8 cellular contexts compared by ENCODE assay signal in the genomic region with DNA sequence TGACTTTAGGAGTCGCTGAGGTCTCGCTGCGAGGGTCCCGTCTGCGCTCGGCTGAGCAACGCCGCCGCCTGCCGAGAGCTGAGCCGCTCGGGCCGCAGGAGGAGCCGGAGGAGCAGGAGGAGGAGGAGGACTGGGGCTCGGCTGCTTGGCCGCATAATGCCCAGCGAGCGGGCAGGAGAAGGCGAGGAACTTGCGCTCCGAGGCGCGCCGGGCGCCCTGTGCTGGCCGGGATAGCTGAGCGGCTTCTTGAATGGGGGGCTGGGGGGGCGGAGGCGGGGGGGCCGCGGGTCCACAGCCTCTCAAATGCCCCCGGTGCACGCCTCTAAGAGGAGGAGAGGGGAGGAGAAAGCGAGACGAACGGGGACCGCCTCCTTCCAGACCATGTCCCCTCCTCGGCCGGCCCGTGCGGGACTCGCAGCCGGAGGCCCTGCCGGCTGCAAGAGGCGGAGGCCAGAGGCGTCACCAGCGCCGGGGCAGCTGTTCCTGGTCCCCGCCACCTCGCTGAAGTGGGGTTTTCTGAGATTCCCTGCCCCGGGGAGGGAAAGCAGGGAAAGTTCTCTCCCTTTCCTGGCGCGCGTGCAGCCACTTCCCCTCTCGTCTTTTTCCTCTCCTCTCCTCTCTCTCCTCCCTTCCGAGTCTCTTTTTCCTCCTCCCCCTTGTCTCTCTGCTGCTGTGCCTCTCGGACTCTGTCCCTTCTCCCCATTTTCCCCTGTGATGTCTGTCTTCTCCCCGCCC. TPM values are rescaled to one million over a fixed set of nuclear protein-coding genes. Genes with fewer than 3 reads are reported as not detected.
DNase-seq lines count a peak whose midpoint lies in the region; ATAC-seq, FAIRE-seq and TF ChIP-seq lines count a peak whose summit lies in the region.

A gene with protein sequence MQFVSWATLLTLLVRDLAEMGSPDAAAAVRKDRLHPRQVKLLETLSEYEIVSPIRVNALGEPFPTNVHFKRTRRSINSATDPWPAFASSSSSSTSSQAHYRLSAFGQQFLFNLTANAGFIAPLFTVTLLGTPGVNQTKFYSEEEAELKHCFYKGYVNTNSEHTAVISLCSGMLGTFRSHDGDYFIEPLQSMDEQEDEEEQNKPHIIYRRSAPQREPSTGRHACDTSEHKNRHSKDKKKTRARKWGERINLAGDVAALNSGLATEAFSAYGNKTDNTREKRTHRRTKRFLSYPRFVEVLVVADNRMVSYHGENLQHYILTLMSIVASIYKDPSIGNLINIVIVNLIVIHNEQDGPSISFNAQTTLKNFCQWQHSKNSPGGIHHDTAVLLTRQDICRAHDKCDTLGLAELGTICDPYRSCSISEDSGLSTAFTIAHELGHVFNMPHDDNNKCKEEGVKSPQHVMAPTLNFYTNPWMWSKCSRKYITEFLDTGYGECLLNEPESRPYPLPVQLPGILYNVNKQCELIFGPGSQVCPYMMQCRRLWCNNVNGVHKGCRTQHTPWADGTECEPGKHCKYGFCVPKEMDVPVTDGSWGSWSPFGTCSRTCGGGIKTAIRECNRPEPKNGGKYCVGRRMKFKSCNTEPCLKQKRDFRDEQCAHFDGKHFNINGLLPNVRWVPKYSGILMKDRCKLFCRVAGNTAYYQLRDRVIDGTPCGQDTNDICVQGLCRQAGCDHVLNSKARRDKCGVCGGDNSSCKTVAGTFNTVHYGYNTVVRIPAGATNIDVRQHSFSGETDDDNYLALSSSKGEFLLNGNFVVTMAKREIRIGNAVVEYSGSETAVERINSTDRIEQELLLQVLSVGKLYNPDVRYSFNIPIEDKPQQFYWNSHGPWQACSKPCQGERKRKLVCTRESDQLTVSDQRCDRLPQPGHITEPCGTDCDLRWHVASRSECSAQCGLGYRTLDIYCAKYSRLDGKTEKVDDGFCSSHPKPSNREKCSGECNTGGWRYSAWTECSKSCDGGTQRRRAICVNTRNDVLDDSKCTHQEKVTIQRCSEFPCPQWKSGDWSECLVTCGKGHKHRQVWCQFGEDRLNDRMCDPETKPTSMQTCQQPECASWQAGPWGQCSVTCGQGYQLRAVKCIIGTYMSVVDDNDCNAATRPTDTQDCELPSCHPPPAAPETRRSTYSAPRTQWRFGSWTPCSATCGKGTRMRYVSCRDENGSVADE (N-terminal part only) (minus strand): TSS at position 220 of the 735 bp plus-strand sequence. CDS start 343 bp downstream, outside the sequence.

- peak; percentile 87 for DNase-seq in amniotic epithelial cell (ENCODE audit: low read depth)
- DNase-seq in heart left ventricle = peak; percentile 87 to 91 (median 88)
- DNase-seq in pancreas = peak; percentile 52 to 84 (median 64)
- DNase-seq in NCI-H345 treated with DMSO at 0.1 percent for 48 hours (lab: John Stamatoyannopoulos, UW; ENCODE audit: unreplicated experiment) = no peak
- DNase-seq in stimulated activated CD4-positive, alpha-beta T cell treated with anti-CD3 and anti-CD28 coated beads, Interleukin-1b, Interleukin-23, amount 100 ng/mL, for 48 hours = no peak

- TF ChIP-seq POLR2A in heart left ventricle (IDR thresholded peaks at IDR 0.05) = peak; percentile 77 to 94

- H3K9me3 ChIP-seq in HEK293 (ENCODE audit: control insufficient read depth, insufficient read depth, low read depth, low read length) (no peaks in the 10 kb centered on the region), heart left ventricle (no peaks in the 10 kb centered on the region), pancreas (no peaks in the 10 kb centered on the region)

- peak; percentile 23 to 76 (median 62) for ATAC-seq in heart left ventricle
- peak; percentile 53 to 63 (median 58) for ATAC-seq in pancreas
- no peak for ATAC-seq in GM18868 (IDR thresholded peaks at IDR 0.05; ENCODE audit: unreplicated experiment)
- ATAC-seq in HG03175 (IDR thresholded peaks at IDR 0.05; ENCODE audit: unreplicated experiment) = no peak

- intact Hi-C loops in heart left ventricle (cut with DNase I) = loop anchor here (1.0 to 10.0 kb wide), 23 partner anchors 41 to 727 kb away; no protein-coding TSS in a partner anchor
- intact Hi-C loops in pancreas (cut with DNase I) = no loop called here

- H3K27me3 ChIP-seq in heart left ventricle (peaks cover 0 to 17% (median 0%) of the 10 kb centered on the region in 9 donors), pancreas (no peaks in the 10 kb centered on the region)

- TF ChIP-seq CTCF in HEK293 (tag by site-specific recombination; IDR thresholded peaks at IDR 0.05) (peak; percentile 36; the same call in 1 of the 2 replicates), heart left ventricle (IDR thresholded peaks at IDR 0.05) (peak in 2 of 12 donors; percentile 10 to 29), pancreas (IDR thresholded peaks at IDR 0.05) (no peak)

- H3K27ac ChIP-seq in HEK293 (ENCODE audit: extremely low read depth, low read depth, low read length) (peak within 1 kb of the TSS; percentile 56; the same call in 1 of the 2 replicates), heart left ventricle (peak within 1 kb of the TSS; percentile 89 to 98 (median 96)), pancreas (peak within 1 kb of the TSS; percentile 27 to 88 (median 80))

- no peaks in the 10 kb centered on the region for H3K36me3 ChIP-seq in HEK293 (ENCODE audit: control insufficient read depth in 2 of 2, insufficient read depth in 1 of 2, low read length in 2 of 2)
- H3K36me3 ChIP-seq in heart left ventricle = peaks cover 0 to 6% (median 0%) of the 10 kb centered on the region in 9 donors
- H3K36me3 ChIP-seq in pancreas = no peaks in the 10 kb centered on the region

- no peaks in the 10 kb centered on the region for H3K4me1 ChIP-seq in HEK293 (ENCODE audit: control insufficient read depth, insufficient read depth, low read length)
- peaks cover 3 to 53% (median 12%) of the 10 kb centered on the region in 12 donors for H3K4me1 ChIP-seq in heart left ventricle
- no peaks in the 10 kb centered on the region for H3K4me1 ChIP-seq in pancreas

- POLR2A ChIA-PET in HEK293 (lab: Yijun Ruan, JAX) = no interaction called here

- H3K4me3 ChIP-seq in HEK293 (ENCODE audit: low read depth, low read length) (peak within 1 kb of the TSS; percentile 55), heart left ventricle (peak within 1 kb of the TSS; percentile 60 to 86 (median 71)), pancreas (peak within 1 kb of the TSS; percentile 10 to 53 (median 42))

- no peak for FAIRE-seq in pancreas (lab: Jason Lieb, UNC)

- CTCF ChIA-PET in HEK293 (lab: Yijun Ruan, JAX) = interaction anchor here (0.8 kb wide), 1 partner anchor 448 kb away, joined by 4 read pairs; no protein-coding TSS in a partner anchor

- WGBS in heart left ventricle, 4 donors = 0 to 2% (median 1%) methylated on average over 35 to 58 of the region's 58 CpGs
- 0 to 1% methylated on average over 34 to 58 of the region's 58 CpGs for WGBS in pancreas, 2 donors

TF ChIP-seq in HEK293, 187 proteins besides CTCF, POLR2A, EP300 and RAD21 (continues in another document):
- TF ChIP-seq ZNF2 (tag by site-specific recombination; IDR thresholded peaks at IDR 0.05) = no peak
- TF ChIP-seq ZNF768 (tag by site-specific recombination; IDR thresholded peaks at IDR 0.05) = no peak; the same call in 1 of the 2 replicates
- TF ChIP-seq SCRT2 (tag by site-specific recombination; IDR thresholded peaks at IDR 0.05) = no peak
- no peak for TF ChIP-seq ZNF677 (tag by site-specific recombination; IDR thresholded peaks at IDR 0.05)
- 0 out of 2 replicates have a peak, but pooled peaks have one; percentile 39 for TF ChIP-seq GLI4 (tag by site-specific recombination; IDR thresholded peaks at IDR 0.05)
- TF ChIP-seq KLF1 (tag by site-specific recombination; IDR thresholded peaks at IDR 0.05) = no peak
- TF ChIP-seq ZNF600 (tag by site-specific recombination; IDR thresholded peaks at IDR 0.05) = peak; percentile 71
- peak; percentile 37; the same call in 1 of the 2 replicates for TF ChIP-seq GLIS2 (tag by site-specific recombination; IDR thresholded peaks at IDR 0.05)
- peak; percentile 68 for TF ChIP-seq FEZF1 (tag by site-specific recombination; IDR thresholded peaks at IDR 0.05)
- TF ChIP-seq, protein P1, sequence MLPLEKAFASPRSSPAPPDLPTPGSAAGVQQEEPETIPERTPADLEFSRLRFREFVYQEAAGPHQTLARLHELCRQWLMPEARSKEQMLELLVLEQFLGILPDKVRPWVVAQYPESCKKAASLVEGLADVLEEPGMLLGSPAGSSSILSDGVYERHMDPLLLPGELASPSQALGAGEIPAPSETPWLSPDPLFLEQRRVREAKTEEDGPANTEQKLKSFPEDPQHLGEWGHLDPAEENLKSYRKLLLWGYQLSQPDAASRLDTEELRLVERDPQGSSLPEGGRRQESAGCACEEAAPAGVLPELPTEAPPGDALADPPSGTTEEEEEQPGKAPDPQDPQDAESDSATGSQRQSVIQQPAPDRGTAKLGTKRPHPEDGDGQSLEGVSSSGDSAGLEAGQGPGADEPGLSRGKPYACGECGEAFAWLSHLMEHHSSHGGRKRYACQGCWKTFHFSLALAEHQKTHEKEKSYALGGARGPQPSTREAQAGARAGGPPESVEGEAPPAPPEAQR (tag by site-specific recombination; IDR thresholded peaks at IDR 0.05) = no peak
- TF ChIP-seq SCRT1 (tag by site-specific recombination; IDR thresholded peaks at IDR 0.05; ENCODE audit: borderline replicate concordance) = no peak
- TF ChIP-seq, protein P2, sequence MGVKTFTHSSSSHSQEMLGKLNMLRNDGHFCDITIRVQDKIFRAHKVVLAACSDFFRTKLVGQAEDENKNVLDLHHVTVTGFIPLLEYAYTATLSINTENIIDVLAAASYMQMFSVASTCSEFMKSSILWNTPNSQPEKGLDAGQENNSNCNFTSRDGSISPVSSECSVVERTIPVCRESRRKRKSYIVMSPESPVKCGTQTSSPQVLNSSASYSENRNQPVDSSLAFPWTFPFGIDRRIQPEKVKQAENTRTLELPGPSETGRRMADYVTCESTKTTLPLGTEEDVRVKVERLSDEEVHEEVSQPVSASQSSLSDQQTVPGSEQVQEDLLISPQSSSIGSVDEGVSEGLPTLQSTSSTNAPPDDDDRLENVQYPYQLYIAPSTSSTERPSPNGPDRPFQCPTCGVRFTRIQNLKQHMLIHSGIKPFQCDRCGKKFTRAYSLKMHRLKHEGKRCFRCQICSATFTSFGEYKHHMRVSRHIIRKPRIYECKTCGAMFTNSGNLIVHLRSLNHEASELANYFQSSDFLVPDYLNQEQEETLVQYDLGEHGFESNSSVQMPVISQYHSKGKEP (tag by site-specific recombination; IDR thresholded peaks at IDR 0.05) = no peak
- TF ChIP-seq ZNF184 (tag by site-specific recombination; IDR thresholded peaks at IDR 0.05) = no peak
- TF ChIP-seq ZBTB8A (tag by site-specific recombination; IDR thresholded peaks at IDR 0.05) = peak; percentile 11; the same call in 1 of the 2 replicates
- TF ChIP-seq PRDM1 (tag by site-specific recombination; IDR thresholded peaks at IDR 0.05) = peak; percentile 100
- TF ChIP-seq SP2 (tag by site-specific recombination; IDR thresholded peaks at IDR 0.05) = peak; percentile 81
- TF ChIP-seq OVOL3 (tag by site-specific recombination; IDR thresholded peaks at IDR 0.05) = no peak
- 0 out of 2 replicates have a peak, but pooled peaks have one; percentile 28 for TF ChIP-seq KLF9 (tag by site-specific recombination; IDR thresholded peaks at IDR 0.05; ENCODE audit: low read depth)

RNA-seq across cellular contexts. Expression of the gene that starts here (rescaled TPM):
- 10 to 100 TPM; 11.3 to 74.4 (median 18.8) TPM for total RNA-seq in heart left ventricle
- polyA plus RNA-seq in heart left ventricle = 10 to 100 TPM; 12.1 to 25.2 TPM
- 10 to 100 TPM; 11.4 to 18.4 (median 15.7) TPM for total RNA-seq in pancreas
- polyA plus RNA-seq in pancreas = 10 to 100 TPM; 19.2 to 34.7 TPM

Comparison
In these comparisons a context has a peak if more than half of its experiments do, and no peak if none do; other contexts are left out.
1. DNase-seq: peak in amniotic epithelial cell (single experiment), heart left ventricle (5 of 5) and pancreas (6 of 6); none in NCI-H345 treated with DMSO at 0.1 percent for 48 hours (single experiment) and stimulated activated CD4-positive, alpha-beta T cell treated with anti-CD3 and anti-CD28 coated beads, Interleukin-1b, Interleukin-23, amount 100 ng/mL, for 48 hours (single experiment).
2. ATAC-seq: peak in heart left ventricle (4 of 4) and pancreas (4 of 4); none in GM18868 (single experiment) and HG03175 (single experiment).
3. intact Hi-C loops: an anchor here in heart left ventricle (1.0 to 10.0 kb wide); none called in pancreas.
4. Peak in every context shown above with its lines, with median percentiles within 50 percentile points of each other: H3K27ac ChIP-seq and H3K4me3 ChIP-seq.